ENCODE assay signal across 1 cellular context in the genomic region with DNA sequence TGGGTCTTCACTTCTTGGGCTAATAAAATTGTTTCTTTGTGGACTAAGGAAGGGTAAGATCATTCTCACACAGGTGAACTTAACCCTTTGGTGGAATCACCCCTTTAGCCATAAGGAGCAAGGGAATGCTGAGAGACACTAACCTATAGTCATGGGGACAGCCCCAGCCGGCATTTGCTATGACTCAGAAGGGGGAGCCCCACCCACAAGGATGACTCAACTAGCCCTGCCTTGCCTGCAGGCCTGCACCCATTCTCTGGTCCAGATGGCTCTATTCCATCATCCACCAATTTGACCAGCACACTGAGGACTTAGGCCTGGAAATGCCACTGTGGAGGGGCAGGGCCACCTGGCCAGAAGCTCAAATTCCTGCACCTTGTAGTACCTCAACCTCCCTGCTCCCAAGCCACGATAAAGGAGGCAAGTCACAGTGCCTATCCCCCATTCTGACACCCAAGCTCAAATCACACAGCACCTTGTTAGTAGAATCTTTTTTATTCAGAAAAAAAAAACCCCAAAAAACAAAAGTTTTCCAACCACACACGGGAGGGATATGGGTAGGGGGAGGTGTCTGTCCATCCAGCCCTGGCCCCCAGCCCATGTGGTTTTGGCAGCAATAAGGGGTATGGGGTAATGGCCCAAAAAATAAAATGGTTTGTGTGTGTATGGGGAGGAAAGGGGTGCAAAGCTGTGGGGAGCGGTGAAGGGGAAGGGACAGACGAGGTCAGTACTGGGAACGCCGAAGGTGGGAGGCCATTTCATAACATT.
TF ChIP-seq lines count a peak whose summit lies in the region.

No MANE protein-coding gene starts in this region.

TF ChIP-seq in HEK293, 187 proteins besides CTCF, POLR2A, EP300 and RAD21 (continued from another document and continues in another):
- TF ChIP-seq, protein P1, sequence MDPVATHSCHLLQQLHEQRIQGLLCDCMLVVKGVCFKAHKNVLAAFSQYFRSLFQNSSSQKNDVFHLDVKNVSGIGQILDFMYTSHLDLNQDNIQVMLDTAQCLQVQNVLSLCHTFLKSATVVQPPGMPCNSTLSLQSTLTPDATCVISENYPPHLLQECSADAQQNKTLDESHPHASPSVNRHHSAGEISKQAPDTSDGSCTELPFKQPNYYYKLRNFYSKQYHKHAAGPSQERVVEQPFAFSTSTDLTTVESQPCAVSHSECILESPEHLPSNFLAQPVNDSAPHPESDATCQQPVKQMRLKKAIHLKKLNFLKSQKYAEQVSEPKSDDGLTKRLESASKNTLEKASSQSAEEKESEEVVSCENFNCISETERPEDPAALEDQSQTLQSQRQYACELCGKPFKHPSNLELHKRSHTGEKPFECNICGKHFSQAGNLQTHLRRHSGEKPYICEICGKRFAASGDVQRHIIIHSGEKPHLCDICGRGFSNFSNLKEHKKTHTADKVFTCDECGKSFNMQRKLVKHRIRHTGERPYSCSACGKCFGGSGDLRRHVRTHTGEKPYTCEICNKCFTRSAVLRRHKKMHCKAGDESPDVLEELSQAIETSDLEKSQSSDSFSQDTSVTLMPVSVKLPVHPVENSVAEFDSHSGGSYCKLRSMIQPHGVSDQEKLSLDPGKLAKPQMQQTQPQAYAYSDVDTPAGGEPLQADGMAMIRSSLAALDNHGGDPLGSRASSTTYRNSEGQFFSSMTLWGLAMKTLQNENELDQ (tag by site-specific recombination; IDR thresholded peaks at IDR 0.05; ENCODE audit: low read depth), result no peak
- TF ChIP-seq IKZF3 (tag by site-specific recombination; IDR thresholded peaks at IDR 0.05), result 0 out of 2 replicates have a peak, but pooled peaks have one; percentile 6
- no peak for TF ChIP-seq ZNF155 (tag by site-specific recombination; IDR thresholded peaks at IDR 0.05)
- TF ChIP-seq, protein P2, sequence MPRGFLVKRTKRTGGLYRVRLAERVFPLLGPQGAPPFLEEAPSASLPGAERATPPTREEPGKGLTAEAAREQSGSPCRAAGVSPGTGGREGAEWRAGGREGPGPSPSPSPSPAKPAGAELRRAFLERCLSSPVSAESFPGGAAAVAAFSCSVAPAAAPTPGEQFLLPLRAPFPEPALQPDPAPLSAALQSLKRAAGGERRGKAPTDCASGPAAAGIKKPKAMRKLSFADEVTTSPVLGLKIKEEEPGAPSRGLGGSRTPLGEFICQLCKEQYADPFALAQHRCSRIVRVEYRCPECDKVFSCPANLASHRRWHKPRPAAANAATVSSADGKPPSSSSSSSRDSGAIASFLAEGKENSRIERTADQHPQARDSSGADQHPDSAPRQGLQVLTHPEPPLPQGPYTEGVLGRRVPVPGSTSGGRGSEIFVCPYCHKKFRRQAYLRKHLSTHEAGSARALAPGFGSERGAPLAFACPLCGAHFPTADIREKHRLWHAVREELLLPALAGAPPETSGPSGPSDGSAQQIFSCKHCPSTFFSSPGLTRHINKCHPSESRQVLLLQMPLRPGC (tag by site-specific recombination; IDR thresholded peaks at IDR 0.05), result peak; percentile 68; the same call in 1 of the 2 replicates
- TF ChIP-seq, protein P3, sequence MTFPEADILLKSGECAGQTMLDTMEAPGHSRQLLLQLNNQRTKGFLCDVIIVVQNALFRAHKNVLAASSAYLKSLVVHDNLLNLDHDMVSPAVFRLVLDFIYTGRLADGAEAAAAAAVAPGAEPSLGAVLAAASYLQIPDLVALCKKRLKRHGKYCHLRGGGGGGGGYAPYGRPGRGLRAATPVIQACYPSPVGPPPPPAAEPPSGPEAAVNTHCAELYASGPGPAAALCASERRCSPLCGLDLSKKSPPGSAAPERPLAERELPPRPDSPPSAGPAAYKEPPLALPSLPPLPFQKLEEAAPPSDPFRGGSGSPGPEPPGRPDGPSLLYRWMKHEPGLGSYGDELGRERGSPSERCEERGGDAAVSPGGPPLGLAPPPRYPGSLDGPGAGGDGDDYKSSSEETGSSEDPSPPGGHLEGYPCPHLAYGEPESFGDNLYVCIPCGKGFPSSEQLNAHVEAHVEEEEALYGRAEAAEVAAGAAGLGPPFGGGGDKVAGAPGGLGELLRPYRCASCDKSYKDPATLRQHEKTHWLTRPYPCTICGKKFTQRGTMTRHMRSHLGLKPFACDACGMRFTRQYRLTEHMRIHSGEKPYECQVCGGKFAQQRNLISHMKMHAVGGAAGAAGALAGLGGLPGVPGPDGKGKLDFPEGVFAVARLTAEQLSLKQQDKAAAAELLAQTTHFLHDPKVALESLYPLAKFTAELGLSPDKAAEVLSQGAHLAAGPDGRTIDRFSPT (tag by site-specific recombination; IDR thresholded peaks at IDR 0.05), result peak; percentile 90
- TF ChIP-seq ZNF248 (tag by site-specific recombination; IDR thresholded peaks at IDR 0.05), result no peak
- TF ChIP-seq ZNF658 (tag by site-specific recombination; IDR thresholded peaks at IDR 0.05), result no peak
- TF ChIP-seq ZNF221 (tag by site-specific recombination; IDR thresholded peaks at IDR 0.05; ENCODE audit: borderline replicate concordance), result no peak
- no peak for TF ChIP-seq ZNF48 (tag by site-specific recombination; IDR thresholded peaks at IDR 0.05)
- TF ChIP-seq ZNF394 (tag by site-specific recombination; IDR thresholded peaks at IDR 0.05; ENCODE audit: borderline replicate concordance), result no peak; the same call in 1 of the 2 replicates
- no peak for TF ChIP-seq ZFP41 (tag by site-specific recombination; IDR thresholded peaks at IDR 0.05; ENCODE audit: borderline replicate concordance)
- TF ChIP-seq KLF9 (tag by site-specific recombination; IDR thresholded peaks at IDR 0.05; ENCODE audit: low read depth), result peak; percentile 88
- TF ChIP-seq ZNF571 (tag by site-specific recombination; IDR thresholded peaks at IDR 0.05), result no peak
- TF ChIP-seq ZNF596 (tag by site-specific recombination; IDR thresholded peaks at IDR 0.05), result no peak
- TF ChIP-seq, protein P4, sequence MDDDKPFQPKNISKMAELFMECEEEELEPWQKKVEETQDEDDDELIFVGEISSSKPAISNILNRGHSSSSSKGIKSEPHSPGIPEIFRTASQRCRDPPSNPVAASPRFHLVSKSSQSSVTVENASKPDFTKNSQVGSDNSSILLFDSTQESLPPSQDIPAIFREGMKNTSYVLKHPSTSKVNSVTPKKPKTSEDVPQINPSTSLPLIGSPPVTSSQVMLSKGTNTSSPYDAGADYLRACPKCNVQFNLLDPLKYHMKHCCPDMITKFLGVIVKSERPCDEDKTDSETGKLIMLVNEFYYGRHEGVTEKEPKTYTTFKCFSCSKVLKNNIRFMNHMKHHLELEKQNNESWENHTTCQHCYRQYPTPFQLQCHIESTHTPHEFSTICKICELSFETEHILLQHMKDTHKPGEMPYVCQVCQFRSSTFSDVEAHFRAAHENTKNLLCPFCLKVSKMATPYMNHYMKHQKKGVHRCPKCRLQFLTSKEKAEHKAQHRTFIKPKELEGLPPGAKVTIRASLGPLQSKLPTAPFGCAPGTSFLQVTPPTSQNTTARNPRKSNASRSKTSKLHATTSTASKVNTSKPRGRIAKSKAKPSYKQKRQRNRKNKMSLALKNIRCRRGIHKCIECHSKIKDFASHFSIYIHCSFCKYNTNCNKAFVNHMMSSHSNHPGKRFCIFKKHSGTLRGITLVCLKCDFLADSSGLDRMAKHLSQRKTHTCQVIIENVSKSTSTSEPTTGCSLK (tag by site-specific recombination; IDR thresholded peaks at IDR 0.05), result no peak
- TF ChIP-seq, protein P5, sequence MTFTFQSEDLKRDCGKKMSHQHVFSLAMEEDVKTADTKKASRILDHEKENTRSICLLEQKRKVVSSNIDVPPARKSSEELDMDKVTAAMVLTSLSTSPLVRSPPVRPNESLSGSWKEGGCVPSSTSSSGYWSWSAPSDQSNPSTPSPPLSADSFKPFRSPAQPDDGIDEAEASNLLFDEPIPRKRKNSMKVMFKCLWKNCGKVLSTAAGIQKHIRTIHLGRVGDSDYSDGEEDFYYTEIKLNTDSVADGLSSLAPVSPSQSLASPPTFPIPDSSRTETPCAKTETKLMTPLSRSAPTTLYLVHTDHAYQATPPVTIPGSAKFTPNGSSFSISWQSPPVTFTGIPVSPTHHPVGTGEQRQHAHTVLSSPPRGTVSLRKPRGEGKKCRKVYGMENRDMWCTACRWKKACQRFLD (tag by site-specific recombination; IDR thresholded peaks at IDR 0.05), result no peak
- TF ChIP-seq ZNF560 (tag by site-specific recombination; IDR thresholded peaks at IDR 0.05; ENCODE audit: borderline replicate concordance), result no peak
- no peak for TF ChIP-seq ZNF175 (tag by site-specific recombination; IDR thresholded peaks at IDR 0.05)
- TF ChIP-seq ZNF169 (tag by site-specific recombination; IDR thresholded peaks at IDR 0.05), result no peak
- no peak for TF ChIP-seq YY1 (tag by site-specific recombination; IDR thresholded peaks at IDR 0.05)
- TF ChIP-seq, protein P6, sequence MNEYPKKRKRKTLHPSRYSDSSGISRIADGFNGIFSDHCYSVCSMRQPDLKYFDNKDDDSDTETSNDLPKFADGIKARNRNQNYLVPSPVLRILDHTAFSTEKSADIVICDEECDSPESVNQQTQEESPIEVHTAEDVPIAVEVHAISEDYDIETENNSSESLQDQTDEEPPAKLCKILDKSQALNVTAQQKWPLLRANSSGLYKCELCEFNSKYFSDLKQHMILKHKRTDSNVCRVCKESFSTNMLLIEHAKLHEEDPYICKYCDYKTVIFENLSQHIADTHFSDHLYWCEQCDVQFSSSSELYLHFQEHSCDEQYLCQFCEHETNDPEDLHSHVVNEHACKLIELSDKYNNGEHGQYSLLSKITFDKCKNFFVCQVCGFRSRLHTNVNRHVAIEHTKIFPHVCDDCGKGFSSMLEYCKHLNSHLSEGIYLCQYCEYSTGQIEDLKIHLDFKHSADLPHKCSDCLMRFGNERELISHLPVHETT (tag by site-specific recombination; IDR thresholded peaks at IDR 0.05), result no peak
- TF ChIP-seq PRDM1 (tag by site-specific recombination; IDR thresholded peaks at IDR 0.05), result no peak
- no peak for TF ChIP-seq MZF1 (tag by site-specific recombination; IDR thresholded peaks at IDR 0.05; ENCODE audit: borderline replicate concordance)
- TF ChIP-seq SALL2 (tag by site-specific recombination; IDR thresholded peaks at IDR 0.05; ENCODE audit: borderline replicate concordance), result no peak
- TF ChIP-seq EGR2 (tag by site-specific recombination; IDR thresholded peaks at IDR 0.05; ENCODE audit: low read depth), result no peak
- TF ChIP-seq SP2 (tag by site-specific recombination; IDR thresholded peaks at IDR 0.05), result peak; percentile 35; the same call in 1 of the 2 replicates
- TF ChIP-seq ZSCAN30 (tag by site-specific recombination; IDR thresholded peaks at IDR 0.05), result no peak
- TF ChIP-seq, protein P7, sequence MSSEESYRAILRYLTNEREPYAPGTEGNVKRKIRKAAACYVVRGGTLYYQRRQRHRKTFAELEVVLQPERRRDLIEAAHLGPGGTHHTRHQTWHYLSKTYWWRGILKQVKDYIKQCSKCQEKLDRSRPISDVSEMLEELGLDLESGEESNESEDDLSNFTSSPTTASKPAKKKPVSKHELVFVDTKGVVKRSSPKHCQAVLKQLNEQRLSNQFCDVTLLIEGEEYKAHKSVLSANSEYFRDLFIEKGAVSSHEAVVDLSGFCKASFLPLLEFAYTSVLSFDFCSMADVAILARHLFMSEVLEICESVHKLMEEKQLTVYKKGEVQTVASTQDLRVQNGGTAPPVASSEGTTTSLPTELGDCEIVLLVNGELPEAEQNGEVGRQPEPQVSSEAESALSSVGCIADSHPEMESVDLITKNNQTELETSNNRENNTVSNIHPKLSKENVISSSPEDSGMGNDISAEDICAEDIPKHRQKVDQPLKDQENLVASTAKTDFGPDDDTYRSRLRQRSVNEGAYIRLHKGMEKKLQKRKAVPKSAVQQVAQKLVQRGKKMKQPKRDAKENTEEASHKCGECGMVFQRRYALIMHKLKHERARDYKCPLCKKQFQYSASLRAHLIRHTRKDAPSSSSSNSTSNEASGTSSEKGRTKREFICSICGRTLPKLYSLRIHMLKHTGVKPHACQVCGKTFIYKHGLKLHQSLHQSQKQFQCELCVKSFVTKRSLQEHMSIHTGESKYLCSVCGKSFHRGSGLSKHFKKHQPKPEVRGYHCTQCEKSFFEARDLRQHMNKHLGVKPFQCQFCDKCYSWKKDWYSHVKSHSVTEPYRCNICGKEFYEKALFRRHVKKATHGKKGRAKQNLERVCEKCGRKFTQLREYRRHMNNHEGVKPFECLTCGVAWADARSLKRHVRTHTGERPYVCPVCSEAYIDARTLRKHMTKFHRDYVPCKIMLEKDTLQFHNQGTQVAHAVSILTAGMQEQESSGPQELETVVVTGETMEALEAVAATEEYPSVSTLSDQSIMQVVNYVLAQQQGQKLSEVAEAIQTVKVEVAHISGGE (tag by site-specific recombination; conservative IDR thresholded peaks at IDR 0.05; ENCODE audit: low read depth), result no peak
- no peak for TF ChIP-seq ZXDB (tag by site-specific recombination; IDR thresholded peaks at IDR 0.05)
- TF ChIP-seq, protein P8, sequence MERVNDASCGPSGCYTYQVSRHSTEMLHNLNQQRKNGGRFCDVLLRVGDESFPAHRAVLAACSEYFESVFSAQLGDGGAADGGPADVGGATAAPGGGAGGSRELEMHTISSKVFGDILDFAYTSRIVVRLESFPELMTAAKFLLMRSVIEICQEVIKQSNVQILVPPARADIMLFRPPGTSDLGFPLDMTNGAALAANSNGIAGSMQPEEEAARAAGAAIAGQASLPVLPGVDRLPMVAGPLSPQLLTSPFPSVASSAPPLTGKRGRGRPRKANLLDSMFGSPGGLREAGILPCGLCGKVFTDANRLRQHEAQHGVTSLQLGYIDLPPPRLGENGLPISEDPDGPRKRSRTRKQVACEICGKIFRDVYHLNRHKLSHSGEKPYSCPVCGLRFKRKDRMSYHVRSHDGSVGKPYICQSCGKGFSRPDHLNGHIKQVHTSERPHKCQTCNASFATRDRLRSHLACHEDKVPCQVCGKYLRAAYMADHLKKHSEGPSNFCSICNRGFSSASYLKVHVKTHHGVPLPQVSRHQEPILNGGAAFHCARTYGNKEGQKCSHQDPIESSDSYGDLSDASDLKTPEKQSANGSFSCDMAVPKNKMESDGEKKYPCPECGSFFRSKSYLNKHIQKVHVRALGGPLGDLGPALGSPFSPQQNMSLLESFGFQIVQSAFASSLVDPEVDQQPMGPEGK (tag by site-specific recombination; IDR thresholded peaks at IDR 0.05), result peak; percentile 95
- no peak for TF ChIP-seq ZNF623 (tag by site-specific recombination; IDR thresholded peaks at IDR 0.05)
- TF ChIP-seq ZNF114 (tag by site-specific recombination; IDR thresholded peaks at IDR 0.05), result no peak
- TF ChIP-seq, protein P9, sequence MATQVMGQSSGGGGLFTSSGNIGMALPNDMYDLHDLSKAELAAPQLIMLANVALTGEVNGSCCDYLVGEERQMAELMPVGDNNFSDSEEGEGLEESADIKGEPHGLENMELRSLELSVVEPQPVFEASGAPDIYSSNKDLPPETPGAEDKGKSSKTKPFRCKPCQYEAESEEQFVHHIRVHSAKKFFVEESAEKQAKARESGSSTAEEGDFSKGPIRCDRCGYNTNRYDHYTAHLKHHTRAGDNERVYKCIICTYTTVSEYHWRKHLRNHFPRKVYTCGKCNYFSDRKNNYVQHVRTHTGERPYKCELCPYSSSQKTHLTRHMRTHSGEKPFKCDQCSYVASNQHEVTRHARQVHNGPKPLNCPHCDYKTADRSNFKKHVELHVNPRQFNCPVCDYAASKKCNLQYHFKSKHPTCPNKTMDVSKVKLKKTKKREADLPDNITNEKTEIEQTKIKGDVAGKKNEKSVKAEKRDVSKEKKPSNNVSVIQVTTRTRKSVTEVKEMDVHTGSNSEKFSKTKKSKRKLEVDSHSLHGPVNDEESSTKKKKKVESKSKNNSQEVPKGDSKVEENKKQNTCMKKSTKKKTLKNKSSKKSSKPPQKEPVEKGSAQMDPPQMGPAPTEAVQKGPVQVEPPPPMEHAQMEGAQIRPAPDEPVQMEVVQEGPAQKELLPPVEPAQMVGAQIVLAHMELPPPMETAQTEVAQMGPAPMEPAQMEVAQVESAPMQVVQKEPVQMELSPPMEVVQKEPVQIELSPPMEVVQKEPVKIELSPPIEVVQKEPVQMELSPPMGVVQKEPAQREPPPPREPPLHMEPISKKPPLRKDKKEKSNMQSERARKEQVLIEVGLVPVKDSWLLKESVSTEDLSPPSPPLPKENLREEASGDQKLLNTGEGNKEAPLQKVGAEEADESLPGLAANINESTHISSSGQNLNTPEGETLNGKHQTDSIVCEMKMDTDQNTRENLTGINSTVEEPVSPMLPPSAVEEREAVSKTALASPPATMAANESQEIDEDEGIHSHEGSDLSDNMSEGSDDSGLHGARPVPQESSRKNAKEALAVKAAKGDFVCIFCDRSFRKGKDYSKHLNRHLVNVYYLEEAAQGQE (tag by site-specific recombination; IDR thresholded peaks at IDR 0.05), result no peak
- no peak for TF ChIP-seq MEIS1 (CRISPR knock-in tag; IDR thresholded peaks at IDR 0.05; ENCODE audit: borderline replicate concordance)
